Comparison of ENCODE assay signal across 19 cellular contexts in genomic region chr16:79980650-79981521, GRCh38.
DNase-seq lines count a peak whose midpoint lies in the region; ATAC-seq, FAIRE-seq and TF ChIP-seq lines count a peak whose summit lies in the region.
"Had no signal": no experiment of that assay in that cellular context is flagged by ENCODE, and none has a peak within 500 bp of the region (broad histone marks: within the 10 kb centered on the region; RNA-seq: fewer than 3 reads in every experiment).

No MANE protein-coding gene starts in this region.

- no peak overlapping the region for H3K27ac Mint-ChIP-seq in astrocyte (ENCODE audit: unreplicated experiment)
- H3K27ac Mint-ChIP-seq: activated T-helper 2 cell treated with anti-CD3 and anti-CD28 coated beads, Interferon-gamma antibody, Interleukin-2, Interleukin-4, amounts not matched to agents 10 μg/mL and 5 μg/mL and 100 μg/mL, durations not matched to agents 14 hours and 24 hours and 36 hours; B cell; type B pancreatic cell had no signal

- H3K4me3 ChIP-seq in astrocyte (ENCODE audit: insufficient read depth, low read depth, low read length): no peak overlapping the region
- H3K4me3 ChIP-seq: cardiac muscle cell had no signal

- H4K20me1 ChIP-seq in astrocyte (ENCODE audit: insufficient read depth, low read length): no peaks in the 10 kb centered on the region

- H3K27me3 ChIP-seq in astrocyte (ENCODE audit: insufficient read depth, low read length): no peaks in the 10 kb centered on the region

- no peaks in the 10 kb centered on the region for H3K36me3 Mint-ChIP-seq in astrocyte (ENCODE audit: low read depth, unreplicated experiment)
- H3K36me3 Mint-ChIP-seq: type B pancreatic cell had no signal

- no peaks in the 10 kb centered on the region for H3K4me1 ChIP-seq in astrocyte (ENCODE audit: insufficient read depth, low read length)

- no peak for ATAC-seq in GM18870 (IDR thresholded peaks at IDR 0.05; ENCODE audit: unreplicated experiment)
- ATAC-seq: esophagus mucosa, left ventricle myocardium superior had no signal

- no peak overlapping the region for H3K4me3 Mint-ChIP-seq in astrocyte (ENCODE audit: unreplicated experiment)
- H3K4me3 Mint-ChIP-seq: B cell, type B pancreatic cell had no signal

- H3K9me3 ChIP-seq in astrocyte (ENCODE audit: insufficient read depth, low read depth, low read length): no peaks in the 10 kb centered on the region

- no peaks in the 10 kb centered on the region for H3K4me1 Mint-ChIP-seq in astrocyte (ENCODE audit: low read depth, unreplicated experiment)
- H3K4me1 Mint-ChIP-seq: B cell had no signal

- TF ChIP-seq CTCF in astrocyte (IDR thresholded peaks at IDR 0.05; ENCODE audit: insufficient read depth, low read depth, low read length): no peak

- no peak for FAIRE-seq in astrocyte (lab: Jason Lieb, UNC)
- FAIRE-seq: G401.6 had no signal

- H3K9ac ChIP-seq in astrocyte (ENCODE audit: low read length): no peak overlapping the region

- no peak overlapping the region for H3K4me2 ChIP-seq in astrocyte (ENCODE audit: low read length)

- H3K36me3 ChIP-seq in astrocyte (ENCODE audit: insufficient read depth, low read length): no peaks in the 10 kb centered on the region
- H3K36me3 ChIP-seq: cardiac muscle cell had no signal

- H3K27ac ChIP-seq in astrocyte (ENCODE audit: low read depth, low read length): no peak overlapping the region
- peak overlapping the region; percentile 40 for H3K27ac ChIP-seq in substantia nigra (ENCODE audit: low read depth, low read length, poor library complexity, severe bottlenecking)
- H3K27ac ChIP-seq: cardiac muscle cell had no signal

- no peak overlapping the region for H2AFZ ChIP-seq in astrocyte (ENCODE audit: low read depth, low read length)

- DNase-seq in HT1080 (ENCODE audit: low read depth): peak; percentile 55
- peak; percentile 4 for DNase-seq in astrocyte (ENCODE audit: low read depth)
- DNase-seq in left kidney (ENCODE audit: low read depth, low spot score): peak; percentile 11
- peak in 48 of 49 donors; percentile 7 to 81 (median 62) for DNase-seq in substantia nigra (lab: John Stamatoyannopoulos, UW)
- no peak for DNase-seq in ecto neural progenitor cell (ENCODE audit: low spot score)
- DNase-seq in activated effector memory CD4-positive, alpha-beta T cell treated with anti-CD3 and anti-CD28 coated beads, Interleukin-2, amount 50 U/mL, for 16 hours: no peak
- DNase-seq: activated CD4-positive, alpha-beta T cell treated with anti-CD3 and anti-CD28 coated beads for 4 hours; H7; left ventricle myocardium superior; NCI-H1694 treated with DMSO at 0.1 percent for 48 hours; stimulated activated CD4-positive, alpha-beta T cell treated with anti-CD3 and anti-CD28 coated beads, Interleukin-2, amount 100 ng/mL, for 24 hours; stimulated activated naive CD4-positive, alpha-beta T cell treated with Interleukin-2 at 50 U/mL for 16 hours had no signal

- no peaks in the 10 kb centered on the region for H3K9me3 Mint-ChIP-seq in astrocyte (ENCODE audit: unreplicated experiment)
- H3K9me3 Mint-ChIP-seq: activated T-helper 2 cell treated with anti-CD3 and anti-CD28 coated beads, Interferon-gamma antibody, Interleukin-2, Interleukin-4, amounts not matched to agents 10 μg/mL and 5 μg/mL and 100 μg/mL, durations not matched to agents 14 hours and 24 hours and 36 hours; type B pancreatic cell had no signal

- no peaks in the 10 kb centered on the region for H3K79me2 ChIP-seq in astrocyte (ENCODE audit: insufficient read depth, low read length)

- peaks cover 6% of the 10 kb centered on the region for H3K27me3 Mint-ChIP-seq in astrocyte (ENCODE audit: low read depth, unreplicated experiment)
- H3K27me3 Mint-ChIP-seq: B cell had no signal

Comparison
In these comparisons a context has a peak if more than half of its experiments do, and no peak if none do; other contexts are left out.
1. DNase-seq: peak in HT1080 (single experiment), astrocyte (single experiment), left kidney (single experiment) and substantia nigra (48 of 49); none in ecto neural progenitor cell (single experiment) and activated effector memory CD4-positive, alpha-beta T cell treated with anti-CD3 and anti-CD28 coated beads, Interleukin-2, amount 50 U/mL, for 16 hours (single experiment).